ENCODE assay signal across 29 cellular contexts in genomic region chr13:73210218-73210883, GRCh38.
DNase-seq lines count a peak whose midpoint lies in the region; ATAC-seq and TF ChIP-seq lines count a peak whose summit lies in the region.
"Had no signal": no experiment of that assay in that cellular context is flagged by ENCODE, and none has a peak within 500 bp of the region (broad histone marks: within the 10 kb centered on the region; RNA-seq: fewer than 3 reads in every experiment).

No MANE protein-coding gene starts in this region.

- H2AFZ ChIP-seq in mammary epithelial cell (ENCODE audit: low read depth, low read length) (peak overlapping the region; percentile 37), neural progenitor cell (replicated peaks) (no peak overlapping the region), MM.1S (ENCODE audit: low read length) (no peak overlapping the region)

- H3K36me3 ChIP-seq in Caco-2 (ENCODE audit: control insufficient read depth, insufficient read depth, low read length): no peaks in the 10 kb centered on the region
- no peaks in the 10 kb centered on the region for H3K36me3 ChIP-seq in mammary epithelial cell (ENCODE audit: insufficient read depth, low read length)
- no peaks in the 10 kb centered on the region for H3K36me3 ChIP-seq in neural progenitor cell
- H3K36me3 ChIP-seq in MM.1S (replicated peaks; ENCODE audit: insufficient read depth, low read length): no peaks in the 10 kb centered on the region
- H3K36me3 ChIP-seq: BLaER1 treated with 17β-estradiol and CSF1 and Interleukin-3, amounts not matched to agents 10 nM and 100 nM; transverse colon had no signal

- no peak for ATAC-seq in esophagus mucosa
- ATAC-seq: activated naive CD8-positive, alpha-beta T cell treated with anti-CD3 and anti-CD28 coated beads, Interleukin-2, amount 50 U/mL, for 24 hours; GM12878; K562; natural killer cell treated with Interleukin-12 subunit alpha and Interleukin-12 subunit beta and Interleukin-15 and Interleukin-18, amount 100 ng/mL, for 72 hours had no signal

- no peak overlapping the region for H3K9ac ChIP-seq in mammary epithelial cell (ENCODE audit: insufficient read depth, low read length)
- H3K9ac ChIP-seq in neural progenitor cell: no peak overlapping the region
- no peak overlapping the region for H3K9ac ChIP-seq in MM.1S (ENCODE audit: low read length)
- H3K9ac ChIP-seq: BLaER1 treated with 17β-estradiol and CSF1 and Interleukin-3, amounts not matched to agents 10 nM and 100 nM had no signal

- in situ Hi-C loops in mammary epithelial cell (cut with MboI; ENCODE audit: low sequenced_read_pairs in 2 of 2): loop anchor here in 1 of 2 donors (10.0 kb wide), 1 partner anchor 136 kb away; no protein-coding TSS in a partner anchor

- H3K79me2 ChIP-seq in mammary epithelial cell (ENCODE audit: insufficient read depth, low read length): no peaks in the 10 kb centered on the region
- no peaks in the 10 kb centered on the region for H3K79me2 ChIP-seq in neural progenitor cell (ENCODE audit: low read depth)
- H3K79me2 ChIP-seq in MM.1S (ENCODE audit: low read length): no peaks in the 10 kb centered on the region

- H3K36me3 Mint-ChIP-seq in Caco-2 (ENCODE audit: insufficient read depth, unreplicated experiment): no peaks in the 10 kb centered on the region
- H3K36me3 Mint-ChIP-seq in neural progenitor cell: no peaks in the 10 kb centered on the region
- H3K36me3 Mint-ChIP-seq: natural killer cell treated with Interleukin-12 subunit alpha and Interleukin-12 subunit beta and Interleukin-15 and Interleukin-18, amount 100 ng/mL, for 72 hours had no signal

- H3K4me2 ChIP-seq in mammary epithelial cell (ENCODE audit: insufficient read depth, low read depth, low read length) (no peak overlapping the region), neural progenitor cell (no peak overlapping the region), MM.1S (ENCODE audit: low read depth, low read length) (no peak overlapping the region)
- H3K4me2 ChIP-seq: BLaER1 treated with 17β-estradiol and CSF1 and Interleukin-3, amounts not matched to agents 10 nM and 100 nM; smooth muscle cell had no signal

- H3K4me1 Mint-ChIP-seq in Caco-2 (ENCODE audit: low read depth, unreplicated experiment) (peaks cover 27% of the 10 kb centered on the region), neural progenitor cell (no peaks in the 10 kb centered on the region)

- POLR2A ChIA-PET in Caco-2 (lab: Charles Lee): no interaction called here

- peaks cover 9% of the 10 kb centered on the region for H3K9me3 Mint-ChIP-seq in Caco-2 (ENCODE audit: unreplicated experiment)
- no peaks in the 10 kb centered on the region for H3K9me3 Mint-ChIP-seq in neural progenitor cell
- H3K9me3 Mint-ChIP-seq: activated CD4-positive, alpha-beta T cell treated with anti-CD3 and anti-CD28 coated beads, Interleukin-2, amount 10 ng/mL, durations not matched to agents 24 days and 14 days; activated naive CD8-positive, alpha-beta T cell treated with anti-CD3 and anti-CD28 coated beads, Interleukin-2, amount 50 U/mL, for 24 hours; activated T-cell treated with anti-CD3 and anti-CD28 coated beads, Interleukin-2, amount 50 U/mL, for 24 hours; natural killer cell treated with Interleukin-12 subunit alpha and Interleukin-12 subunit beta and Interleukin-15 and Interleukin-18, amount 100 ng/mL, for 72 hours had no signal

- dilution Hi-C loops in mammary epithelial cell (cut with HindIII; ENCODE audit: low sequenced_read_pairs): no loop called here

- H3K4me3 ChIP-seq in Caco-2 (ENCODE audit: low read depth, low read length): no peak overlapping the region
- H3K4me3 ChIP-seq in mammary epithelial cell (replicated peaks in 1 of 3; ENCODE audit: insufficient read depth in 1 of 3, low read depth in 2 of 3, low read length in 3 of 3): no peak overlapping the region
- no peak overlapping the region for H3K4me3 ChIP-seq in neural progenitor cell
- H3K4me3 ChIP-seq in MM.1S (ENCODE audit: low read length): no peak overlapping the region
- H3K4me3 ChIP-seq: BLaER1 treated with 17β-estradiol and CSF1 and Interleukin-3, amounts not matched to agents 10 nM and 100 nM; dorsolateral prefrontal cortex; GM12878; K562; smooth muscle cell; transverse colon had no signal

- H4K20me1 ChIP-seq in mammary epithelial cell (ENCODE audit: insufficient read depth, low read length): no peaks in the 10 kb centered on the region
- H4K20me1 ChIP-seq in neural progenitor cell (ENCODE audit: low read depth): no peaks in the 10 kb centered on the region
- no peaks in the 10 kb centered on the region for H4K20me1 ChIP-seq in MM.1S (ENCODE audit: insufficient read depth, low read length)
- H4K20me1 ChIP-seq: BLaER1 treated with 17β-estradiol and CSF1 and Interleukin-3, amounts not matched to agents 10 nM and 100 nM had no signal

- no peaks in the 10 kb centered on the region for H3K27me3 Mint-ChIP-seq in Caco-2 (ENCODE audit: insufficient read depth, unreplicated experiment)
- no peaks in the 10 kb centered on the region for H3K27me3 Mint-ChIP-seq in neural progenitor cell (ENCODE audit: insufficient read depth, low read depth)

- H3K27me3 ChIP-seq in Caco-2 (replicated peaks; ENCODE audit: control insufficient read depth, insufficient read depth, low read length) (no peaks in the 10 kb centered on the region), mammary epithelial cell (ENCODE audit: insufficient read depth, low read length) (no peaks in the 10 kb centered on the region), neural progenitor cell (no peaks in the 10 kb centered on the region), MM.1S (replicated peaks; ENCODE audit: insufficient read depth, low read length) (no peaks in the 10 kb centered on the region)
- H3K27me3 ChIP-seq: BLaER1 treated with 17β-estradiol and CSF1 and Interleukin-3, amounts not matched to agents 10 nM and 100 nM; transverse colon had no signal

- H3K9me3 ChIP-seq in Caco-2 (no peaks in the 10 kb centered on the region), mammary epithelial cell (replicated peaks; ENCODE audit: insufficient read depth, low read length) (no peaks in the 10 kb centered on the region), neural progenitor cell (ENCODE audit: low read depth) (no peaks in the 10 kb centered on the region), MM.1S (replicated peaks; ENCODE audit: insufficient read depth, low read length) (no peaks in the 10 kb centered on the region)
- H3K9me3 ChIP-seq: BLaER1 treated with 17β-estradiol and CSF1 and Interleukin-3, amounts not matched to agents 10 nM and 100 nM; transverse colon had no signal

- H3K9me2 ChIP-seq in MM.1S (replicated peaks; ENCODE audit: insufficient read depth, low read length): no peaks in the 10 kb centered on the region

- no peaks in the 10 kb centered on the region for H3F3A ChIP-seq in neural progenitor cell (ENCODE audit: low read depth)
- no peaks in the 10 kb centered on the region for H3F3A ChIP-seq in MM.1S (ENCODE audit: insufficient read depth, low read length)

- intact Hi-C loops in Caco-2 (cut with micrococcal nuclease; ENCODE audit: unreplicated experiment): loop anchor here (2.0 kb wide), 1 partner anchor 40 kb away; no protein-coding TSS in a partner anchor
- intact Hi-C loops in mammary epithelial cell (cut with micrococcal nuclease): no loop called here

- H3K4me1 ChIP-seq in Caco-2 (peaks cover 23% of the 10 kb centered on the region), mammary epithelial cell (ENCODE audit: insufficient read depth, low read length) (peaks cover 7% of the 10 kb centered on the region), neural progenitor cell (peaks cover 5% of the 10 kb centered on the region), MM.1S (ENCODE audit: low read length) (no peaks in the 10 kb centered on the region)

- 70% methylated on average over 6 of the region's 6 CpGs for WGBS in mammary epithelial cell (ENCODE audit: low coverage, missing lambda C conversion rate)

- H3K4me3 Mint-ChIP-seq in Caco-2 (ENCODE audit: unreplicated experiment) (no peak overlapping the region), neural progenitor cell (no peak overlapping the region)
- H3K4me3 Mint-ChIP-seq: activated CD4-positive, alpha-beta T cell treated with anti-CD3 and anti-CD28 coated beads, Interleukin-2, amount 10 ng/mL, durations not matched to agents 24 days and 14 days; activated naive CD8-positive, alpha-beta T cell treated with anti-CD3 and anti-CD28 coated beads, Interleukin-2, amount 50 U/mL, for 24 hours; activated T-cell treated with anti-CD3 and anti-CD28 coated beads, Interleukin-2, amount 50 U/mL, for 24 hours; natural killer cell treated with Interleukin-12 subunit alpha and Interleukin-12 subunit beta and Interleukin-15 and Interleukin-18, amount 100 ng/mL, for 72 hours had no signal

- H3K27ac ChIP-seq in mammary epithelial cell (ENCODE audit: insufficient read depth, low read depth, low read length) (no peak overlapping the region), neural progenitor cell (no peak overlapping the region), MM.1S (ENCODE audit: low read length) (no peak overlapping the region), substantia nigra (ENCODE audit: low read depth, low read length, poor library complexity, severe bottlenecking) (no peak overlapping the region)
- H3K27ac ChIP-seq: BLaER1 treated with 17β-estradiol and CSF1 and Interleukin-3, amounts not matched to agents 10 nM and 100 nM; dorsolateral prefrontal cortex; transverse colon had no signal

- no TSS peak for BruUV-seq in Caco-2 (replicated peaks; lab: Mats Ljungman, UMichigan)
- no TSS peak for BruUV-seq in mammary epithelial cell (replicated peaks; lab: Mats Ljungman, UMichigan)

- DNase-seq in Caco-2: peak; percentile 37 to 64
- peak; percentile 29 for DNase-seq in HuH-7 (ENCODE audit: low spot score)
- DNase-seq in mammary epithelial cell: peak; percentile 47
- peak; percentile 9 for DNase-seq in neural progenitor cell (ENCODE audit: low spot score)
- no peak for DNase-seq in MM.1S
- no peak for DNase-seq in substantia nigra (lab: John Stamatoyannopoulos, UW)
- DNase-seq in RKO (ENCODE audit: low spot score): no peak
- DNase-seq: activated CD4-positive, alpha-beta T cell treated with anti-CD3 and anti-CD28 coated beads, Interleukin-2, amount 10 ng/mL, durations not matched to agents 24 days and 14 days; activated gamma-delta T cell; activated naive CD8-positive, alpha-beta T cell treated with anti-CD3 and anti-CD28 coated beads, Interleukin-2, amount 50 U/mL, for 24 hours; activated T-cell treated with anti-CD3 and anti-CD28 coated beads, Interleukin-2, amount 50 U/mL, for 24 hours; dorsolateral prefrontal cortex; kidney; MV-4-11; NCI-H1694 treated with DMSO at 0.1 percent for 48 hours; NCI-H2171; NCI-H510A treated with DMSO at 0.1 percent for 48 hours; SIG-M5; stimulated activated CD4-positive, alpha-beta T cell treated with anti-CD3 and anti-CD28 coated beads, Interleukin-1b, Interleukin-23, amount 100 ng/mL, for 48 hours; stimulated activated CD8-positive, alpha-beta memory T cell treated with anti-CD3 and anti-CD28 coated beads, Interleukin-4, amount 100 ng/mL, for 48 hours; SW 1271; T-helper 9 cell; transverse colon had no signal

- CTCF ChIA-PET in Caco-2 (lab: Charles Lee): interaction anchor here (0.6 kb wide), 1 partner anchor 11 kb away, joined by 4 read pairs; no protein-coding TSS in a partner anchor
- CTCF ChIA-PET in mammary epithelial cell (lab: Charles Lee; ENCODE audit: low non-redundant PET): no interaction called here

- TF ChIP-seq CTCF in Caco-2 (IDR thresholded peaks at IDR 0.05; ENCODE audit: insufficient read depth in 1 of 2, low read depth in 1 of 2, low read length in 1 of 2, severe bottlenecking in 1 of 2, unreplicated experiment in 1 of 2): no peak
- no peak for TF ChIP-seq CTCF in mammary epithelial cell (conservative IDR thresholded peaks at IDR 0.05 in 1 of 2, IDR thresholded peaks at IDR 0.05 in 1 of 2; ENCODE audit: extremely low read depth in 1 of 2, insufficient read depth in 1 of 2, low read depth in 1 of 2, low read length in 2 of 2)
- no peak for TF ChIP-seq CTCF in neural progenitor cell (IDR thresholded peaks at IDR 0.05)
- TF ChIP-seq CTCF in MM.1S (IDR thresholded peaks at IDR 0.05; ENCODE audit: low read length): no peak

- H3K27ac Mint-ChIP-seq in Caco-2 (ENCODE audit: unreplicated experiment) (peak overlapping the region; percentile 81), neural progenitor cell (no peak overlapping the region)
- H3K27ac Mint-ChIP-seq: activated CD4-positive, alpha-beta T cell treated with anti-CD3 and anti-CD28 coated beads, Interleukin-2, amount 10 ng/mL, durations not matched to agents 24 days and 14 days; activated naive CD8-positive, alpha-beta T cell treated with anti-CD3 and anti-CD28 coated beads, Interleukin-2, amount 50 U/mL, for 24 hours; activated T-cell treated with anti-CD3 and anti-CD28 coated beads, Interleukin-2, amount 50 U/mL, for 24 hours; natural killer cell treated with Interleukin-12 subunit alpha and Interleukin-12 subunit beta and Interleukin-15 and Interleukin-18, amount 100 ng/mL, for 72 hours had no signal

Comparison
In these comparisons a context has a peak if more than half of its experiments do, and no peak if none do; other contexts are left out.
1. DNase-seq: peak in Caco-2 (2 of 2), HuH-7 (single experiment), mammary epithelial cell (single experiment) and neural progenitor cell (single experiment); none in MM.1S (single experiment), substantia nigra (0 of 49) and RKO (single experiment).